1 cellular context compared by ENCODE assay signal in genomic region chr11:67629386-67630229, GRCh38.
A peak's percentile ranks its signal among the peaks of the same experiment; 100 is the strongest.
TF ChIP-seq lines count a peak whose summit lies in the region.

NUDT8 (minus strand) TSS chr11:67629937; CDS start chr11:67629911, 26 bp downstream.

TF ChIP-seq in GM12878, 131 proteins besides CTCF, POLR2A, EP300 and RAD21 (continued from another document and continues in another):
- TF ChIP-seq, protein P1, sequence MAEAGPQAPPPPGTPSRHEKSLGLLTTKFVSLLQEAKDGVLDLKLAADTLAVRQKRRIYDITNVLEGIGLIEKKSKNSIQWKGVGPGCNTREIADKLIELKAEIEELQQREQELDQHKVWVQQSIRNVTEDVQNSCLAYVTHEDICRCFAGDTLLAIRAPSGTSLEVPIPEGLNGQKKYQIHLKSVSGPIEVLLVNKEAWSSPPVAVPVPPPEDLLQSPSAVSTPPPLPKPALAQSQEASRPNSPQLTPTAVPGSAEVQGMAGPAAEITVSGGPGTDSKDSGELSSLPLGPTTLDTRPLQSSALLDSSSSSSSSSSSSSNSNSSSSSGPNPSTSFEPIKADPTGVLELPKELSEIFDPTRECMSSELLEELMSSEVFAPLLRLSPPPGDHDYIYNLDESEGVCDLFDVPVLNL (IDR thresholded peaks at IDR 0.05; ENCODE audit: low read depth, low read length) = peak; percentile 80; the same call in 1 of the 2 replicates
- peak; percentile 96 for TF ChIP-seq GATAD2B (conservative IDR thresholded peaks at IDR 0.05; ENCODE audit: low read depth)
- no peak for TF ChIP-seq SMAD1 (IDR thresholded peaks at IDR 0.05; ENCODE audit: low read depth, partially characterized antibody)
- TF ChIP-seq SUZ12 (IDR thresholded peaks at IDR 0.05; ENCODE audit: unreplicated experiment) = no peak
- no peak for TF ChIP-seq ASH2L (IDR thresholded peaks at IDR 0.05; ENCODE audit: borderline replicate concordance, low read depth)
- no peak for TF ChIP-seq RBBP5 (conservative IDR thresholded peaks at IDR 0.05)
- TF ChIP-seq BCL11A (IDR thresholded peaks at IDR 0.05; ENCODE audit: low read depth, low read length) = no peak
- TF ChIP-seq BMI1 (IDR thresholded peaks at IDR 0.05; ENCODE audit: borderline replicate concordance) = no peak
- peak; percentile 99 for TF ChIP-seq LARP7 (IDR thresholded peaks at IDR 0.05)
- TF ChIP-seq ESRRA (IDR thresholded peaks at IDR 0.05; ENCODE audit: low read length) = no peak; the same call in 1 of the 2 replicates
- peak; percentile 84; the same call in 1 of the 2 replicates for TF ChIP-seq RB1 (IDR thresholded peaks at IDR 0.05; ENCODE audit: borderline replicate concordance)
- no peak for TF ChIP-seq NR2C1 (IDR thresholded peaks at IDR 0.05)
- TF ChIP-seq, protein P2, sequence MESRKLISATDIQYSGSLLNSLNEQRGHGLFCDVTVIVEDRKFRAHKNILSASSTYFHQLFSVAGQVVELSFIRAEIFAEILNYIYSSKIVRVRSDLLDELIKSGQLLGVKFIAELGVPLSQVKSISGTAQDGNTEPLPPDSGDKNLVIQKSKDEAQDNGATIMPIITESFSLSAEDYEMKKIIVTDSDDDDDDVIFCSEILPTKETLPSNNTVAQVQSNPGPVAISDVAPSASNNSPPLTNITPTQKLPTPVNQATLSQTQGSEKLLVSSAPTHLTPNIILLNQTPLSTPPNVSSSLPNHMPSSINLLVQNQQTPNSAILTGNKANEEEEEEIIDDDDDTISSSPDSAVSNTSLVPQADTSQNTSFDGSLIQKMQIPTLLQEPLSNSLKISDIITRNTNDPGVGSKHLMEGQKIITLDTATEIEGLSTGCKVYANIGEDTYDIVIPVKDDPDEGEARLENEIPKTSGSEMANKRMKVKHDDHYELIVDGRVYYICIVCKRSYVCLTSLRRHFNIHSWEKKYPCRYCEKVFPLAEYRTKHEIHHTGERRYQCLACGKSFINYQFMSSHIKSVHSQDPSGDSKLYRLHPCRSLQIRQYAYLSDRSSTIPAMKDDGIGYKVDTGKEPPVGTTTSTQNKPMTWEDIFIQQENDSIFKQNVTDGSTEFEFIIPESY (IDR thresholded peaks at IDR 0.05) = no peak
- no peak; the same call in 1 of the 2 replicates for TF ChIP-seq SIN3A (IDR thresholded peaks at IDR 0.05; ENCODE audit: low read depth, low read length)
- no peak for TF ChIP-seq KDM1A (IDR thresholded peaks at IDR 0.05; ENCODE audit: borderline replicate concordance)
- TF ChIP-seq, protein P3, sequence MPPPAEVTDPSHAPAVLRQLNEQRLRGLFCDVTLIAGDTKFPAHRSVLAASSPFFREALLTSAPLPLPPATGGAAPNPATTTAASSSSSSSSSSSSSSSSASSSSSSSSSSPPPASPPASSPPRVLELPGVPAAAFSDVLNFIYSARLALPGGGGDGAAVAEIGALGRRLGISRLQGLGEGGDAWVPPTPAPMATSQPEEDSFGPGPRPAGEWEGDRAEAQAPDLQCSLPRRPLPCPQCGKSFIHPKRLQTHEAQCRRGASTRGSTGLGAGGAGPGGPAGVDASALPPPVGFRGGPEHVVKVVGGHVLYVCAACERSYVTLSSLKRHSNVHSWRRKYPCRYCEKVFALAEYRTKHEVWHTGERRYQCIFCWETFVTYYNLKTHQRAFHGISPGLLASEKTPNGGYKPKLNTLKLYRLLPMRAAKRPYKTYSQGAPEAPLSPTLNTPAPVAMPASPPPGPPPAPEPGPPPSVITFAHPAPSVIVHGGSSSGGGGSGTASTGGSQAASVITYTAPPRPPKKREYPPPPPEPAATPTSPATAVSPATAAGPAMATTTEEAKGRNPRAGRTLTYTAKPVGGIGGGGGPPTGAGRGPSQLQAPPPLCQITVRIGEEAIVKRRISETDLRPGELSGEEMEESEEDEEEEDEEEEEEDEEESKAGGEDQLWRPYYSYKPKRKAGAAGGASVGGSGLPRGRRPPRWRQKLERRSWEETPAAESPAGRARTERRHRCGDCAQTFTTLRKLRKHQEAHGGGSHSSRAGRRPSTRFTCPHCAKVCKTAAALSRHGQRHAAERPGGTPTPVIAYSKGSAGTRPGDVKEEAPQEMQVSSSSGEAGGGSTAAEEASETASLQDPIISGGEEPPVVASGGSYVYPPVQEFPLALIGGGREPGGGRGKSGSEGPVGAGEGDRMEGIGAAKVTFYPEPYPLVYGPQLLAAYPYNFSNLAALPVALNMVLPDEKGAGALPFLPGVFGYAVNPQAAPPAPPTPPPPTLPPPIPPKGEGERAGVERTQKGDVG (CRISPR knock-in tag; IDR thresholded peaks at IDR 0.05) = no peak
- TF ChIP-seq, protein P4, sequence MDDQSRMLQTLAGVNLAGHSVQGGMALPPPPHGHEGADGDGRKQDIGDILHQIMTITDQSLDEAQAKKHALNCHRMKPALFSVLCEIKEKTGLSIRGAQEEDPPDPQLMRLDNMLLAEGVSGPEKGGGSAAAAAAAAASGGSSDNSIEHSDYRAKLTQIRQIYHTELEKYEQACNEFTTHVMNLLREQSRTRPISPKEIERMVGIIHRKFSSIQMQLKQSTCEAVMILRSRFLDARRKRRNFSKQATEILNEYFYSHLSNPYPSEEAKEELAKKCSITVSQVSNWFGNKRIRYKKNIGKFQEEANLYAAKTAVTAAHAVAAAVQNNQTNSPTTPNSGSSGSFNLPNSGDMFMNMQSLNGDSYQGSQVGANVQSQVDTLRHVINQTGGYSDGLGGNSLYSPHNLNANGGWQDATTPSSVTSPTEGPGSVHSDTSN (IDR thresholded peaks at IDR 0.05; ENCODE audit: insufficient replicate concordance, low read depth, low read length) = no peak
- no peak for TF ChIP-seq CHD4 (IDR thresholded peaks at IDR 0.05)
- no peak for TF ChIP-seq SREBF2 (IDR thresholded peaks at IDR 0.05; ENCODE audit: low read length)
- peak; percentile 10 for TF ChIP-seq MEF2B (IDR thresholded peaks at IDR 0.05; ENCODE audit: partially characterized antibody, poor library complexity, severe bottlenecking)
- no peak for TF ChIP-seq STAT3 (IDR thresholded peaks at IDR 0.05; ENCODE audit: low read depth, low read length)
- TF ChIP-seq YBX1 (IDR thresholded peaks at IDR 0.05) = no peak
- no peak for TF ChIP-seq FOXK2 (IDR thresholded peaks at IDR 0.05)
- peak; percentile 48 for TF ChIP-seq KLF5 (IDR thresholded peaks at IDR 0.05; ENCODE audit: partially characterized antibody)
- TF ChIP-seq SREBF1 (IDR thresholded peaks at IDR 0.05; ENCODE audit: low read length) = no peak
- TF ChIP-seq JUND (IDR thresholded peaks at IDR 0.05; ENCODE audit: low read depth, low read length) = peak; percentile 16; the same call in 1 of the 2 replicates
- no peak for TF ChIP-seq POU2F2 (IDR thresholded peaks at IDR 0.05; ENCODE audit: borderline replicate concordance, low read depth, low read length)
- no peak for TF ChIP-seq CBFB (IDR thresholded peaks at IDR 0.05; ENCODE audit: low read depth)
- 0 out of 3 replicates have a peak, but pooled peaks of 1 of the 2 experiments have one; percentile 21 for TF ChIP-seq EGR1 (IDR thresholded peaks at IDR 0.05; ENCODE audit: borderline replicate concordance in 1 of 2, low read depth in 2 of 2, low read length in 2 of 2)
- no peak for TF ChIP-seq TCF7 (IDR thresholded peaks at IDR 0.05; ENCODE audit: borderline replicate concordance)
- no peak for TF ChIP-seq MYB (IDR thresholded peaks at IDR 0.05; ENCODE audit: borderline replicate concordance, low read depth, low read length)
- TF ChIP-seq IRF4 (IDR thresholded peaks at IDR 0.05; ENCODE audit: low read depth, low read length) = no peak
- TF ChIP-seq JUNB (IDR thresholded peaks at IDR 0.05) = no peak
- TF ChIP-seq ZNF207 (IDR thresholded peaks at IDR 0.05; ENCODE audit: borderline replicate concordance) = peak; percentile 94
- TF ChIP-seq NR2C2 (IDR thresholded peaks at IDR 0.05; ENCODE audit: borderline replicate concordance, control insufficient read depth, insufficient read length, low read depth) = no peak
- no peak for TF ChIP-seq HDGF (IDR thresholded peaks at IDR 0.05)
- no peak for TF ChIP-seq ZBED1 (IDR thresholded peaks at IDR 0.05; ENCODE audit: borderline replicate concordance)
- TF ChIP-seq, protein P5, sequence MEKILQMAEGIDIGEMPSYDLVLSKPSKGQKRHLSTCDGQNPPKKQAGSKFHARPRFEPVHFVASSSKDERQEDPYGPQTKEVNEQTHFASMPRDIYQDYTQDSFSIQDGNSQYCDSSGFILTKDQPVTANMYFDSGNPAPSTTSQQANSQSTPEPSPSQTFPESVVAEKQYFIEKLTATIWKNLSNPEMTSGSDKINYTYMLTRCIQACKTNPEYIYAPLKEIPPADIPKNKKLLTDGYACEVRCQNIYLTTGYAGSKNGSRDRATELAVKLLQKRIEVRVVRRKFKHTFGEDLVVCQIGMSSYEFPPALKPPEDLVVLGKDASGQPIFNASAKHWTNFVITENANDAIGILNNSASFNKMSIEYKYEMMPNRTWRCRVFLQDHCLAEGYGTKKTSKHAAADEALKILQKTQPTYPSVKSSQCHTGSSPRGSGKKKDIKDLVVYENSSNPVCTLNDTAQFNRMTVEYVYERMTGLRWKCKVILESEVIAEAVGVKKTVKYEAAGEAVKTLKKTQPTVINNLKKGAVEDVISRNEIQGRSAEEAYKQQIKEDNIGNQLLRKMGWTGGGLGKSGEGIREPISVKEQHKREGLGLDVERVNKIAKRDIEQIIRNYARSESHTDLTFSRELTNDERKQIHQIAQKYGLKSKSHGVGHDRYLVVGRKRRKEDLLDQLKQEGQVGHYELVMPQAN (conservative IDR thresholded peaks at IDR 0.05) = peak; percentile 91
- TF ChIP-seq HCFC1 (IDR thresholded peaks at IDR 0.05; ENCODE audit: low read length) = peak; percentile 1; the same call in 1 of the 2 replicates
- no peak for TF ChIP-seq PRDM15 (CRISPR knock-in tag; IDR thresholded peaks at IDR 0.05)
- no peak for TF ChIP-seq MTA2 (IDR thresholded peaks at IDR 0.05; ENCODE audit: low read depth)
- TF ChIP-seq SRF (IDR thresholded peaks at IDR 0.05; ENCODE audit: low read depth in 2 of 2, low read length in 2 of 2) = no peak
- TF ChIP-seq BHLHE40 (IDR thresholded peaks at IDR 0.05; ENCODE audit: borderline replicate concordance in 1 of 2, low read depth in 2 of 2, low read length in 1 of 2) = peak; percentile 77 to 94; a peak in 3 of 4 replicates
- TF ChIP-seq, protein P6, sequence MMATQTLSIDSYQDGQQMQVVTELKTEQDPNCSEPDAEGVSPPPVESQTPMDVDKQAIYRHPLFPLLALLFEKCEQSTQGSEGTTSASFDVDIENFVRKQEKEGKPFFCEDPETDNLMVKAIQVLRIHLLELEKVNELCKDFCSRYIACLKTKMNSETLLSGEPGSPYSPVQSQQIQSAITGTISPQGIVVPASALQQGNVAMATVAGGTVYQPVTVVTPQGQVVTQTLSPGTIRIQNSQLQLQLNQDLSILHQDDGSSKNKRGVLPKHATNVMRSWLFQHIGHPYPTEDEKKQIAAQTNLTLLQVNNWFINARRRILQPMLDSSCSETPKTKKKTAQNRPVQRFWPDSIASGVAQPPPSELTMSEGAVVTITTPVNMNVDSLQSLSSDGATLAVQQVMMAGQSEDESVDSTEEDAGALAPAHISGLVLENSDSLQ (IDR thresholded peaks at IDR 0.05) = no peak
- TF ChIP-seq CHD2 (IDR thresholded peaks at IDR 0.05; ENCODE audit: borderline replicate concordance, low read depth, low read length) = peak; percentile 7; the same call in 1 of the 2 replicates
- peak; percentile 89 for TF ChIP-seq TCF12 (IDR thresholded peaks at IDR 0.05; ENCODE audit: low read depth, low read length)
- TF ChIP-seq MEF2A (IDR thresholded peaks at IDR 0.05; ENCODE audit: insufficient read depth, low read depth, low read length) = no peak
- TF ChIP-seq ZBTB11 (CRISPR knock-in tag; IDR thresholded peaks at IDR 0.05) = no peak
